8 cellular contexts compared by ENCODE assay signal in genomic region chr12:130031571-130032189, GRCh38.
A peak's percentile ranks its signal among the peaks of the same experiment; 100 is the strongest.
DNase-seq lines count a peak whose midpoint lies in the region; ATAC-seq and TF ChIP-seq lines count a peak whose summit lies in the region.

No MANE protein-coding gene starts in this region.

- no peak overlapping the region for H3K4me2 ChIP-seq in MM.1S (ENCODE audit: low read depth, low read length)

- no peak overlapping the region for H3K27ac ChIP-seq in MM.1S (ENCODE audit: low read length)

- no peaks in the 10 kb centered on the region for H3K27me3 ChIP-seq in MM.1S (replicated peaks; ENCODE audit: insufficient read depth, low read length)

- H3K4me3 Mint-ChIP-seq in chondrocyte (ENCODE audit: unreplicated experiment) (no peak overlapping the region), mesothelial cell of epicardium (no peak overlapping the region)
- H3K4me3 Mint-ChIP-seq in stimulated activated effector memory CD8-positive, alpha-beta T cell treated with anti-CD3 and anti-CD28 coated beads, Interleukin-12 subunit alpha, Interleukin-12 subunit beta, amount 100 ng/mL, for 72 hours: no peak overlapping the region

- H4K20me1 ChIP-seq in MM.1S (ENCODE audit: insufficient read depth, low read length): no peaks in the 10 kb centered on the region

- no peaks in the 10 kb centered on the region for H3K9me3 ChIP-seq in MM.1S (replicated peaks; ENCODE audit: insufficient read depth, low read length)

- ATAC-seq in GM19351 (IDR thresholded peaks at IDR 0.05; ENCODE audit: unreplicated experiment) (peak; percentile 79), GM21447 (IDR thresholded peaks at IDR 0.05; ENCODE audit: unreplicated experiment) (no peak)
- no peak for ATAC-seq in stimulated activated effector memory CD8-positive, alpha-beta T cell treated with anti-CD3 and anti-CD28 coated beads, Interleukin-12 subunit alpha, Interleukin-12 subunit beta, amount 100 ng/mL, for 72 hours

- H3K27ac Mint-ChIP-seq in chondrocyte (ENCODE audit: unreplicated experiment): no peak overlapping the region
- H3K27ac Mint-ChIP-seq in mesothelial cell of epicardium: no peak overlapping the region
- no peak overlapping the region for H3K27ac Mint-ChIP-seq in stimulated activated effector memory CD8-positive, alpha-beta T cell treated with anti-CD3 and anti-CD28 coated beads, Interleukin-12 subunit alpha, Interleukin-12 subunit beta, amount 100 ng/mL, for 72 hours

- no peak overlapping the region for H3K9ac ChIP-seq in MM.1S (ENCODE audit: low read length)

- no peaks in the 10 kb centered on the region for H3F3A ChIP-seq in MM.1S (ENCODE audit: insufficient read depth, low read length)

- H2AFZ ChIP-seq in MM.1S (ENCODE audit: low read length): no peak overlapping the region

- H3K9me2 ChIP-seq in MM.1S (replicated peaks; ENCODE audit: insufficient read depth, low read length): no peaks in the 10 kb centered on the region

- no peaks in the 10 kb centered on the region for H3K4me1 ChIP-seq in MM.1S (ENCODE audit: low read length)

- no peaks in the 10 kb centered on the region for H3K4me1 Mint-ChIP-seq in chondrocyte (ENCODE audit: low read depth)
- H3K4me1 Mint-ChIP-seq in mesothelial cell of epicardium: no peaks in the 10 kb centered on the region
- H3K4me1 Mint-ChIP-seq in stimulated activated effector memory CD8-positive, alpha-beta T cell treated with anti-CD3 and anti-CD28 coated beads, Interleukin-12 subunit alpha, Interleukin-12 subunit beta, amount 100 ng/mL, for 72 hours: no peaks in the 10 kb centered on the region

- no peaks in the 10 kb centered on the region for H3K79me2 ChIP-seq in MM.1S (ENCODE audit: low read length)

- no peaks in the 10 kb centered on the region for H3K36me3 Mint-ChIP-seq in chondrocyte (ENCODE audit: low read depth)
- no peaks in the 10 kb centered on the region for H3K36me3 Mint-ChIP-seq in mesothelial cell of epicardium
- H3K36me3 Mint-ChIP-seq in stimulated activated effector memory CD8-positive, alpha-beta T cell treated with anti-CD3 and anti-CD28 coated beads, Interleukin-12 subunit alpha, Interleukin-12 subunit beta, amount 100 ng/mL, for 72 hours: no peaks in the 10 kb centered on the region

- no peaks in the 10 kb centered on the region for H3K36me3 ChIP-seq in MM.1S (replicated peaks; ENCODE audit: insufficient read depth, low read length)

- H3K9me3 Mint-ChIP-seq in chondrocyte (ENCODE audit: low read depth) (no peaks in the 10 kb centered on the region), mesothelial cell of epicardium (no peaks in the 10 kb centered on the region)
- H3K9me3 Mint-ChIP-seq in stimulated activated effector memory CD8-positive, alpha-beta T cell treated with anti-CD3 and anti-CD28 coated beads, Interleukin-12 subunit alpha, Interleukin-12 subunit beta, amount 100 ng/mL, for 72 hours: no peaks in the 10 kb centered on the region

- H3K4me3 ChIP-seq in MM.1S (ENCODE audit: low read length): no peak overlapping the region

- TF ChIP-seq CTCF in MM.1S (IDR thresholded peaks at IDR 0.05; ENCODE audit: low read length): peak; percentile 72
- TF ChIP-seq CTCF in chondrocyte (IDR thresholded peaks at IDR 0.05): peak; percentile 92
- peak; percentile 96 for TF ChIP-seq CTCF in mesothelial cell of epicardium (IDR thresholded peaks at IDR 0.05; ENCODE audit: unreplicated experiment)

- H3K27me3 Mint-ChIP-seq in chondrocyte (ENCODE audit: low read depth) (peaks cover 67% of the 10 kb centered on the region), mesothelial cell of epicardium (ENCODE audit: low read depth) (peaks cover 89% of the 10 kb centered on the region)

- DNase-seq in COLO668 (lab: John Stamatoyannopoulos, UW; ENCODE audit: unreplicated experiment) (peak; percentile 50), MM.1S (peak; percentile 19), chondrocyte (ENCODE audit: low spot score) (no peak), mesothelial cell of epicardium (ENCODE audit: low spot score in 2 of 2, unreplicated experiment in 2 of 2) (peak in 1 of 2 experiments; percentile 84)
- DNase-seq in activated CD4-positive, CD25-positive, alpha-beta regulatory T cell treated with anti-CD3 and anti-CD28 coated beads, Interleukin-2, amount 50 U/mL, for 72 hours: peak; percentile 69
- peak; percentile 54 to 79 for DNase-seq in stimulated activated effector memory CD8-positive, alpha-beta T cell treated with anti-CD3 and anti-CD28 coated beads, Interleukin-12 subunit alpha, Interleukin-12 subunit beta, amount 100 ng/mL, for 72 hours (ENCODE audit: low spot score in 2 of 2)
